In the genomic region with DNA sequence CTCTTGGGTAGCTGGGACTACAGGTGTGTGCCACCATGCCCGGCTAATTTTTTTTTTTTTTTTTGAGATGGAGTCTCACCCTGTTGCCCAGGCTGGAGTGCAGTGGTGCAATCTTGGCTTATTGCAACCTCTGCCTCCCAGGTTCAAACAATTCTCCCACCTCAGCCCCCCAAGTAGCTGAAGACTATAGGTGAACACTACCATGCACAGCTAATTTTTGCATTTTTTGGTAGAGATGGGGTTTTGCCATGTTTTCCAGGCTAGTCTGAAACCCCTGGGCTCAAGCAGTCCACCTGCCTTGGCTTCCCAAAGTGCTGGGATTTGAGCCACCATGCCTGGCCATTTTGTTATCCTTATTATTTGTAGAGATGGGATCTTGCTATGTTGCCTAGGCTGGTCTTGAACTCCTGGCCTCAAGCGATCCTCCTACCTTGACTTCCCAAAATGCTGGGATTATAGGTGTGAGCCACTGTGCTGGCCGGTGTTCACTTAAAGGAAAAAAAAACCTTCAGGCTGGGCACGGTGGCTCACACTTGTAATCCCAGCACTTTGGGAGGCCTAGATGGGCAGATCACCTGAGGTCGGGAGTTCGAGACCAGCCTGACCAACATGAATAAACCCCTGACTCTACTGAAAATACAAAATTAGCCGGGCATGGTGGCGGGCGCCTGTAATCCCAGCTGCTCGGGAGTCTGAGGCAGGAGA, we compare ENCODE assay signal across 2 cellular contexts. TPM values are rescaled to one million over a fixed set of nuclear protein-coding genes. Genes with fewer than 3 reads are reported as not detected.
"Had no signal": no experiment of that assay in that cellular context is flagged by ENCODE, and none has a peak within 500 bp of the region (broad histone marks: within the 10 kb centered on the region; RNA-seq: fewer than 3 reads in every experiment).

No MANE protein-coding gene starts in this region.

RNA-seq across cellular contexts. Expression of gene RIMBP3C, which starts 29.9 kb away (rescaled TPM):
- total RNA-seq: PC-3, Right ventricle myocardium superior had no signal

RNA-seq across cellular contexts. Expression of gene CCDC116, which starts 51.4 kb away (rescaled TPM):
- total RNA-seq: PC-3 had no signal
